In genomic region chr3:71391361-71391760, GRCh38 we compare ENCODE assay signal across 1 cellular context.
TF ChIP-seq lines count a peak whose summit lies in the region.

No MANE protein-coding gene starts in this region.

TF ChIP-seq in WTC11, 78 proteins besides CTCF, POLR2A, EP300 and RAD21 (continued from another document):
- TF ChIP-seq, protein P1, sequence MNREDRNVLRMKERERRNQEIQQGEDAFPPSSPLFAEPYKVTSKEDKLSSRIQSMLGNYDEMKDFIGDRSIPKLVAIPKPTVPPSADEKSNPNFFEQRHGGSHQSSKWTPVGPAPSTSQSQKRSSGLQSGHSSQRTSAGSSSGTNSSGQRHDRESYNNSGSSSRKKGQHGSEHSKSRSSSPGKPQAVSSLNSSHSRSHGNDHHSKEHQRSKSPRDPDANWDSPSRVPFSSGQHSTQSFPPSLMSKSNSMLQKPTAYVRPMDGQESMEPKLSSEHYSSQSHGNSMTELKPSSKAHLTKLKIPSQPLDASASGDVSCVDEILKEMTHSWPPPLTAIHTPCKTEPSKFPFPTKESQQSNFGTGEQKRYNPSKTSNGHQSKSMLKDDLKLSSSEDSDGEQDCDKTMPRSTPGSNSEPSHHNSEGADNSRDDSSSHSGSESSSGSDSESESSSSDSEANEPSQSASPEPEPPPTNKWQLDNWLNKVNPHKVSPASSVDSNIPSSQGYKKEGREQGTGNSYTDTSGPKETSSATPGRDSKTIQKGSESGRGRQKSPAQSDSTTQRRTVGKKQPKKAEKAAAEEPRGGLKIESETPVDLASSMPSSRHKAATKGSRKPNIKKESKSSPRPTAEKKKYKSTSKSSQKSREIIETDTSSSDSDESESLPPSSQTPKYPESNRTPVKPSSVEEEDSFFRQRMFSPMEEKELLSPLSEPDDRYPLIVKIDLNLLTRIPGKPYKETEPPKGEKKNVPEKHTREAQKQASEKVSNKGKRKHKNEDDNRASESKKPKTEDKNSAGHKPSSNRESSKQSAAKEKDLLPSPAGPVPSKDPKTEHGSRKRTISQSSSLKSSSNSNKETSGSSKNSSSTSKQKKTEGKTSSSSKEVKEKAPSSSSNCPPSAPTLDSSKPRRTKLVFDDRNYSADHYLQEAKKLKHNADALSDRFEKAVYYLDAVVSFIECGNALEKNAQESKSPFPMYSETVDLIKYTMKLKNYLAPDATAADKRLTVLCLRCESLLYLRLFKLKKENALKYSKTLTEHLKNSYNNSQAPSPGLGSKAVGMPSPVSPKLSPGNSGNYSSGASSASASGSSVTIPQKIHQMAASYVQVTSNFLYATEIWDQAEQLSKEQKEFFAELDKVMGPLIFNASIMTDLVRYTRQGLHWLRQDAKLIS (CRISPR knock-in tag; IDR thresholded peaks at IDR 0.05; ENCODE audit: borderline replicate concordance) = no peak
- TF ChIP-seq PRRX2 (CRISPR knock-in tag; IDR thresholded peaks at IDR 0.05) (no peak), FOXK1 (CRISPR knock-in tag; IDR thresholded peaks at IDR 0.05) (no peak)
